ENCODE assay signal across 8 cellular contexts in genomic region chr1:12067900-12068821, GRCh38. TPM values are rescaled to one million over a fixed set of nuclear protein-coding genes. Genes with fewer than 3 reads are reported as not detected.
DNase-seq lines count a peak whose midpoint lies in the region; ATAC-seq and TF ChIP-seq lines count a peak whose summit lies in the region.

No MANE protein-coding gene starts in this region.

- H3K9ac ChIP-seq in OCI-LY3 (ENCODE audit: low read length), result no peak overlapping the region

- H3K36me3 ChIP-seq in OCI-LY3 (replicated peaks; ENCODE audit: low read depth, low read length), result no peaks in the 10 kb centered on the region

- H3K79me2 ChIP-seq in OCI-LY3 (ENCODE audit: low read length), result no peaks in the 10 kb centered on the region

- in situ Hi-C loops in G401 (cut with HindIII; ENCODE audit: low sequenced_read_pairs), result no loop called here

- DNase-seq in activated naive CD4-positive, alpha-beta T cell treated with Interleukin-2 at 50 U/mL for 16 hours, result peak; percentile 71
- no peak for DNase-seq in activated naive CD4-positive, alpha-beta T cell (lab: John Stamatoyannopoulos, UW)
- peak; percentile 54 for DNase-seq in epithelial cell of esophagus (ENCODE audit: low read depth)
- peak; percentile 73 for DNase-seq in stimulated activated CD4-positive, alpha-beta T cell treated with anti-CD3 and anti-CD28 coated beads, Interleukin-4, amount 100 ng/mL, for 24 hours
- DNase-seq in DMS 273 (lab: John Stamatoyannopoulos, UW; ENCODE audit: unreplicated experiment), result no peak
- DNase-seq in G401 (ENCODE audit: low spot score), result no peak

- no peaks in the 10 kb centered on the region for H3K9me3 ChIP-seq in OCI-LY3 (ENCODE audit: insufficient read depth, low read length)

- no peak for TF ChIP-seq CTCF in OCI-LY3 (IDR thresholded peaks at IDR 0.05; ENCODE audit: low read depth, low read length)
- TF ChIP-seq CTCF in epithelial cell of esophagus (IDR thresholded peaks at IDR 0.05; ENCODE audit: insufficient read depth, low read depth, low read length, missing control alignments), result no peak

- peaks cover 14% of the 10 kb centered on the region for H3K4me1 ChIP-seq in OCI-LY3 (ENCODE audit: low read length)

- H3K27ac ChIP-seq in OCI-LY3 (ENCODE audit: low read length), result no peak overlapping the region; the same call in 1 of the 2 replicates

- H3K4me3 ChIP-seq in OCI-LY3 (ENCODE audit: low read length) (peak overlapping the region; percentile 46), epithelial cell of esophagus (ENCODE audit: low read length) (no peak overlapping the region)

- H3K27me3 ChIP-seq in OCI-LY3 (ENCODE audit: low read depth, low read length), result peaks cover 46% of the 10 kb centered on the region

- peak overlapping the region; percentile 57 for H3K4me2 ChIP-seq in OCI-LY3 (ENCODE audit: low read length)

- ATAC-seq in GM18520 (IDR thresholded peaks at IDR 0.05; ENCODE audit: unreplicated experiment), result no peak

- H2AFZ ChIP-seq in OCI-LY3 (ENCODE audit: low read depth, low read length), result no peak overlapping the region

- no peaks in the 10 kb centered on the region for H4K20me1 ChIP-seq in OCI-LY3 (ENCODE audit: insufficient read depth, low read length)

RNA-seq across cellular contexts. Expression of gene TNFRSF8, which starts 5.1 kb away (rescaled TPM):
- 0.25 TPM in 1 of 2 replicates, not detected in the other for total RNA-seq in G401 (2014; rRNA removed; shearing (Covaris generic))

RNA-seq across cellular contexts. Expression of gene MIIP, which starts 48.9 kb away (rescaled TPM):
- 37.9 and 41.0 TPM in 2 replicates for total RNA-seq in G401 (2014; rRNA removed; shearing (Covaris generic))

Comparison
In these comparisons a context has a peak if more than half of its experiments do, and no peak if none do; other contexts are left out.
1. DNase-seq: peak in activated naive CD4-positive, alpha-beta T cell treated with Interleukin-2 at 50 U/mL for 16 hours (single experiment), epithelial cell of esophagus (single experiment) and stimulated activated CD4-positive, alpha-beta T cell treated with anti-CD3 and anti-CD28 coated beads, Interleukin-4, amount 100 ng/mL, for 24 hours (single experiment); none in activated naive CD4-positive, alpha-beta T cell (0 of 4), DMS 273 (single experiment) and G401 (single experiment).